Comparison of ENCODE assay signal across 22 cellular contexts in genomic region chrX:82362550-82362949, GRCh38.
"Had no signal": no experiment of that assay in that cellular context is flagged by ENCODE, and none has a peak within 500 bp of the region (broad histone marks: within the 10 kb centered on the region; RNA-seq: fewer than 3 reads in every experiment).

No MANE protein-coding gene starts in this region.

- H3K36me3 Mint-ChIP-seq: activated naive CD4-positive, alpha-beta T cell treated with anti-CD3 and anti-CD28 coated beads, Interleukin-2, amount 50 U/mL, for 72 hours; mesothelial cell of epicardium; naive thymus-derived CD4-positive, alpha-beta T cell; stimulated activated effector memory CD8-positive, alpha-beta T cell treated with anti-CD3 and anti-CD28 coated beads, Interleukin-12 subunit alpha, Interleukin-12 subunit beta, amount 100 ng/mL, for 72 hours; WTC11 had no signal

- H3K36me3 ChIP-seq: breast epithelium, gastroesophageal sphincter, pancreas, prostate gland, sigmoid colon, tibial artery had no signal

- ATAC-seq: activated CD8-positive, alpha-beta T cell treated with anti-CD3 and anti-CD28 coated beads for 36 hours; activated naive CD4-positive, alpha-beta T cell treated with anti-CD3 and anti-CD28 coated beads, Interleukin-2, amount 50 U/mL, for 72 hours; activated T-cell treated with anti-CD3 and anti-CD28 coated beads, Interleukin-2, amount 50 U/mL, for 4 hours; gastroesophageal sphincter; left cardiac atrium; naive thymus-derived CD4-positive, alpha-beta T cell; pancreas; stimulated activated effector memory CD8-positive, alpha-beta T cell treated with anti-CD3 and anti-CD28 coated beads, Interleukin-12 subunit alpha, Interleukin-12 subunit beta, amount 100 ng/mL, for 72 hours; WTC11 had no signal

- H3K27me3 ChIP-seq: gastroesophageal sphincter, sigmoid colon, tibial artery had no signal

- DNase-seq: activated CD4-positive, alpha-beta T cell treated with anti-CD3 and anti-CD28 coated beads, Interleukin-2, amount 50 U/mL, for 1 hour; activated CD8-positive, alpha-beta T cell treated with anti-CD3 and anti-CD28 coated beads for 36 hours; activated naive CD4-positive, alpha-beta T cell; activated T-cell treated with anti-CD3 and anti-CD28 coated beads, Interleukin-2, amount 50 U/mL, for 4 hours; central memory CD4-positive, alpha-beta T cell; hippocampal formation; left cardiac atrium; naive thymus-derived CD4-positive, alpha-beta T cell; retina; sigmoid colon; small intestine; stimulated activated CD4-positive, alpha-beta T cell treated with anti-CD3 and anti-CD28 coated beads, Interleukin-4, amount 100 ng/mL, for 24 hours; tibial artery had no signal

- H3K4me3 ChIP-seq: breast epithelium, gastroesophageal sphincter, pancreas, prostate gland, sigmoid colon, tibial artery had no signal

- H3K4me1 ChIP-seq: breast epithelium, gastroesophageal sphincter, pancreas, prostate gland, sigmoid colon, tibial artery had no signal

- H3K27me3 Mint-ChIP-seq: activated CD8-positive, alpha-beta T cell treated with anti-CD3 and anti-CD28 coated beads for 36 hours; naive thymus-derived CD4-positive, alpha-beta T cell; stimulated activated naive CD8-positive, alpha-beta T cell treated with anti-CD3 and anti-CD28 coated beads, Interleukin-15, Interleukin-2, amounts not matched to agents 100 ng/mL and 50 ng/mL, for 24 hours had no signal

- H3K9me3 ChIP-seq: breast epithelium, gastroesophageal sphincter, pancreas, prostate gland, sigmoid colon, tibial artery had no signal

- H3K27ac ChIP-seq: breast epithelium, gastroesophageal sphincter, pancreas, prostate gland, sigmoid colon, tibial artery had no signal

- H3K4me3 Mint-ChIP-seq: activated CD8-positive, alpha-beta T cell treated with anti-CD3 and anti-CD28 coated beads for 36 hours; activated T-cell treated with anti-CD3 and anti-CD28 coated beads, Interleukin-2, amount 50 U/mL, for 4 hours; mesothelial cell of epicardium; naive thymus-derived CD4-positive, alpha-beta T cell; stimulated activated effector memory CD8-positive, alpha-beta T cell treated with anti-CD3 and anti-CD28 coated beads, Interleukin-12 subunit alpha, Interleukin-12 subunit beta, amount 100 ng/mL, for 72 hours; stimulated activated naive CD8-positive, alpha-beta T cell treated with anti-CD3 and anti-CD28 coated beads, Interleukin-15, Interleukin-2, amounts not matched to agents 100 ng/mL and 50 ng/mL, for 24 hours; WTC11 had no signal

- H3K9me3 Mint-ChIP-seq: activated CD8-positive, alpha-beta T cell treated with anti-CD3 and anti-CD28 coated beads for 36 hours; activated T-cell treated with anti-CD3 and anti-CD28 coated beads, Interleukin-2, amount 50 U/mL, for 4 hours; stimulated activated effector memory CD8-positive, alpha-beta T cell treated with anti-CD3 and anti-CD28 coated beads, Interleukin-12 subunit alpha, Interleukin-12 subunit beta, amount 100 ng/mL, for 72 hours; stimulated activated naive CD8-positive, alpha-beta T cell treated with anti-CD3 and anti-CD28 coated beads, Interleukin-15, Interleukin-2, amounts not matched to agents 100 ng/mL and 50 ng/mL, for 24 hours; WTC11 had no signal

- H3K4me1 Mint-ChIP-seq: mesothelial cell of epicardium; naive thymus-derived CD4-positive, alpha-beta T cell; stimulated activated effector memory CD8-positive, alpha-beta T cell treated with anti-CD3 and anti-CD28 coated beads, Interleukin-12 subunit alpha, Interleukin-12 subunit beta, amount 100 ng/mL, for 72 hours had no signal

- H3K27ac Mint-ChIP-seq: activated CD8-positive, alpha-beta T cell treated with anti-CD3 and anti-CD28 coated beads for 36 hours; activated naive CD4-positive, alpha-beta T cell treated with anti-CD3 and anti-CD28 coated beads, Interleukin-2, amount 50 U/mL, for 72 hours; mesothelial cell of epicardium; naive thymus-derived CD4-positive, alpha-beta T cell; stimulated activated effector memory CD8-positive, alpha-beta T cell treated with anti-CD3 and anti-CD28 coated beads, Interleukin-12 subunit alpha, Interleukin-12 subunit beta, amount 100 ng/mL, for 72 hours; stimulated activated naive CD8-positive, alpha-beta T cell treated with anti-CD3 and anti-CD28 coated beads, Interleukin-15, Interleukin-2, amounts not matched to agents 100 ng/mL and 50 ng/mL, for 24 hours; WTC11 had no signal
